ENCODE assay signal across 8 cellular contexts in genomic region chr9:127778280-127779135, GRCh38. TPM values are rescaled to one million over a fixed set of nuclear protein-coding genes. Genes with fewer than 3 reads are reported as not detected.
DNase-seq lines count a peak whose midpoint lies in the region; ATAC-seq and TF ChIP-seq lines count a peak whose summit lies in the region.

SH2D3C (minus strand) TSS chr9:127778666; CDS start chr9:127778627, 39 bp downstream.

- POLR2A ChIA-PET in HEK293T (lab: Yijun Ruan, JAX) = no interaction called here

- peaks cover 37% of the 10 kb centered on the region for H3K36me3 Mint-ChIP-seq in central memory CD8-positive, alpha-beta T cell (ENCODE audit: insufficient read depth)

- no peaks in the 10 kb centered on the region for H4K20me1 ChIP-seq in DOHH2 (ENCODE audit: control insufficient read depth, insufficient read depth, low read depth, low read length)
- no peaks in the 10 kb centered on the region for H4K20me1 ChIP-seq in neural cell (ENCODE audit: insufficient read depth)

- peak within 1 kb of the TSS; percentile 95 for H3K27ac Mint-ChIP-seq in central memory CD8-positive, alpha-beta T cell (ENCODE audit: low read depth)

- H3K79me2 ChIP-seq in DOHH2 (ENCODE audit: control insufficient read depth, low read length) (peaks cover 27% of the 10 kb centered on the region), neural cell (replicated peaks; ENCODE audit: insufficient read depth, low read length) (no peaks in the 10 kb centered on the region), trophoblast cell (ENCODE audit: control insufficient read depth, insufficient read depth, low read length, poor library complexity) (no peaks in the 10 kb centered on the region)

- no peak for TF ChIP-seq CTCF in DOHH2 (IDR thresholded peaks at IDR 0.05; ENCODE audit: low read depth, low read length, poor library complexity, severe bottlenecking)
- TF ChIP-seq CTCF in neural cell (IDR thresholded peaks at IDR 0.05; ENCODE audit: poor library complexity, severe bottlenecking) = no peak

- peak within 1 kb of the TSS; percentile 96 for H3K4me3 Mint-ChIP-seq in central memory CD8-positive, alpha-beta T cell

- no peak within 1 kb of the TSS for H2BK12ac ChIP-seq in trophoblast cell (ENCODE audit: low read length)

- no peak within 1 kb of the TSS for H2AK5ac ChIP-seq in trophoblast cell (ENCODE audit: low read length)

- H3K14ac ChIP-seq in trophoblast cell (ENCODE audit: low read length) = no peak within 1 kb of the TSS

- TF ChIP-seq EP300 in neural cell (conservative IDR thresholded peaks at IDR 0.05; ENCODE audit: poor library complexity, severe bottlenecking) = no peak

- no CpG with 5 or more reads among the region's 13 CpGs for WGBS in trophoblast cell (ENCODE audit: extremely low coverage, insufficient coverage, insufficient read length)

- peaks cover 26% of the 10 kb centered on the region for H3K36me3 ChIP-seq in DOHH2 (ENCODE audit: control insufficient read depth, low read length)
- no peaks in the 10 kb centered on the region for H3K36me3 ChIP-seq in SJCRH30
- H3K36me3 ChIP-seq in neural cell (ENCODE audit: insufficient read depth, low read length) = no peaks in the 10 kb centered on the region
- no peaks in the 10 kb centered on the region for H3K36me3 ChIP-seq in trophoblast cell (ENCODE audit: control insufficient read depth in 1 of 2, insufficient read depth in 2 of 2, low read length in 2 of 2)

- H3K9me3 ChIP-seq in DOHH2 (ENCODE audit: control insufficient read depth, insufficient read depth, low read length) (no peaks in the 10 kb centered on the region), SJCRH30 (replicated peaks) (no peaks in the 10 kb centered on the region), neural cell (ENCODE audit: low read length) (no peaks in the 10 kb centered on the region), trophoblast cell (ENCODE audit: insufficient read depth, low read depth, low read length) (peaks cover 2% of the 10 kb centered on the region)

- peak within 1 kb of the TSS; percentile 96 for H3K27ac ChIP-seq in DOHH2 (ENCODE audit: low read depth, low read length)
- peak within 1 kb of the TSS; percentile 79 for H3K27ac ChIP-seq in SJCRH30
- H3K27ac ChIP-seq in neural cell (ENCODE audit: low read length) = no peak within 1 kb of the TSS
- H3K27ac ChIP-seq in trophoblast cell (ENCODE audit: low read depth, low read length) = no peak within 1 kb of the TSS

- H3F3A ChIP-seq in DOHH2 (ENCODE audit: control insufficient read depth, insufficient read depth) (peaks cover 43% of the 10 kb centered on the region), neural cell (ENCODE audit: insufficient read depth, low read length, poor library complexity, severe bottlenecking) (no peaks in the 10 kb centered on the region)

- no peaks in the 10 kb centered on the region for H3K79me1 ChIP-seq in trophoblast cell (ENCODE audit: low read length)

- no peak within 1 kb of the TSS for H2BK120ac ChIP-seq in trophoblast cell (ENCODE audit: insufficient read depth, low read length, poor library complexity)

- H3K9me3 Mint-ChIP-seq in central memory CD8-positive, alpha-beta T cell = no peaks in the 10 kb centered on the region

- no peak within 1 kb of the TSS for H4K8ac ChIP-seq in trophoblast cell (ENCODE audit: low read depth, low read length)

- H3K4me1 ChIP-seq in DOHH2 (ENCODE audit: control insufficient read depth, low read length) = peaks cover 61% of the 10 kb centered on the region
- H3K4me1 ChIP-seq in SJCRH30 = peaks cover 43% of the 10 kb centered on the region
- H3K4me1 ChIP-seq in trophoblast cell (ENCODE audit: control insufficient read depth in 1 of 2, insufficient read depth in 2 of 2, low read length in 2 of 2) = no peaks in the 10 kb centered on the region

- H3K4ac ChIP-seq in trophoblast cell (ENCODE audit: low read depth, low read length) = no peak within 1 kb of the TSS

- H4K12ac ChIP-seq in trophoblast cell (ENCODE audit: low read depth, low read length) = no peak within 1 kb of the TSS

- CTCF ChIA-PET in HEK293T (lab: Yijun Ruan, JAX) = interaction anchor here (0.6 to 1.5 kb wide), 2 partner anchors 44 to 335 kb away, joined by 4 read pairs; partner anchors contain the start of gene TOR2A

- no peak within 1 kb of the TSS for H2BK5ac ChIP-seq in trophoblast cell (ENCODE audit: low read depth, low read length, poor library complexity)

- H3K27me3 ChIP-seq in DOHH2 (ENCODE audit: control insufficient read depth, low read length) (no peaks in the 10 kb centered on the region), SJCRH30 (no peaks in the 10 kb centered on the region), neural cell (ENCODE audit: insufficient read depth, low read depth, low read length) (no peaks in the 10 kb centered on the region), trophoblast cell (ENCODE audit: insufficient read depth, low read length) (no peaks in the 10 kb centered on the region)

- peak; percentile 96 for DNase-seq in SJCRH30
- DNase-seq in central memory CD8-positive, alpha-beta T cell (ENCODE audit: low spot score in 2 of 2) = no peak
- no peak for DNase-seq in trophoblast cell
- DNase-seq in DMS153 (lab: John Stamatoyannopoulos, UW) = no peak
- no peak for DNase-seq in HEK293T (ENCODE audit: extremely low spot score)

- H3K23ac ChIP-seq in trophoblast cell (ENCODE audit: low read length) = no peak within 1 kb of the TSS

- no peak within 1 kb of the TSS for H2AFZ ChIP-seq in neural cell (ENCODE audit: low read depth, low read length)
- H2AFZ ChIP-seq in trophoblast cell (ENCODE audit: insufficient read depth, low read length, poor library complexity) = no peak within 1 kb of the TSS

- H4K91ac ChIP-seq in trophoblast cell (ENCODE audit: low read depth, low read length) = no peak within 1 kb of the TSS

- H3K9me2 ChIP-seq in DOHH2 (replicated peaks; ENCODE audit: control insufficient read depth, low read length) (no peaks in the 10 kb centered on the region), neural cell (ENCODE audit: insufficient read depth, low read length) (no peaks in the 10 kb centered on the region)

- H3K4me1 Mint-ChIP-seq in central memory CD8-positive, alpha-beta T cell = peaks cover 53% of the 10 kb centered on the region

- H3K18ac ChIP-seq in trophoblast cell (ENCODE audit: low read length) = no peak within 1 kb of the TSS

- H3K9ac ChIP-seq in neural cell (ENCODE audit: low read length) (no peak within 1 kb of the TSS), trophoblast cell (ENCODE audit: low read length) (no peak within 1 kb of the TSS)

- H3K27me3 Mint-ChIP-seq in central memory CD8-positive, alpha-beta T cell = no peaks in the 10 kb centered on the region

- H3K4me2 ChIP-seq in DOHH2 (ENCODE audit: low read length) = peak within 1 kb of the TSS; percentile 97
- no peak within 1 kb of the TSS for H3K4me2 ChIP-seq in neural cell (ENCODE audit: low read length)
- H3K4me2 ChIP-seq in trophoblast cell (ENCODE audit: low read length) = no peak within 1 kb of the TSS

- H3K4me3 ChIP-seq in DOHH2 (ENCODE audit: low read length) (peak within 1 kb of the TSS; percentile 95), SJCRH30 (peak within 1 kb of the TSS; percentile 16; the same call in 1 of the 2 replicates), neural cell (ENCODE audit: low read length) (no peak within 1 kb of the TSS), trophoblast cell (ENCODE audit: low read depth, low read length) (no peak within 1 kb of the TSS)

- TF ChIP-seq RAD21 in neural cell (conservative IDR thresholded peaks at IDR 0.05) = no peak

- ATAC-seq in GM21737 (IDR thresholded peaks at IDR 0.05; ENCODE audit: unreplicated experiment) = peak; percentile 34
- peak; percentile 15 for ATAC-seq in central memory CD8-positive, alpha-beta T cell (replicated peaks; ENCODE audit: extremely low read depth, poor library complexity, severe bottlenecking)

TF ChIP-seq in HEK293T, 16 proteins besides CTCF, POLR2A, EP300 and RAD21:
- TF ChIP-seq NFRKB (IDR thresholded peaks at IDR 0.05) (no peak), ELF4 (IDR thresholded peaks at IDR 0.05) (no peak), FOXA1 (IDR thresholded peaks at IDR 0.05) (no peak), SUZ12 (IDR thresholded peaks at IDR 0.05) (no peak), ARNT (IDR thresholded peaks at IDR 0.05) (no peak), FOXK2 (IDR thresholded peaks at IDR 0.05) (no peak), HDGF (IDR thresholded peaks at IDR 0.05; ENCODE audit: borderline replicate concordance) (no peak), BHLHE40 (IDR thresholded peaks at IDR 0.05; ENCODE audit: borderline replicate concordance) (no peak), L3MBTL2 (conservative IDR thresholded peaks at IDR 0.05) (no peak), PKNOX1 (IDR thresholded peaks at IDR 0.05) (no peak), TARDBP (IDR thresholded peaks at IDR 0.05) (no peak), LEF1 (IDR thresholded peaks at IDR 0.05; ENCODE audit: borderline replicate concordance) (no peak), ZNF384 (IDR thresholded peaks at IDR 0.05) (no peak), SP1 (IDR thresholded peaks at IDR 0.05) (no peak), FOXM1 (IDR thresholded peaks at IDR 0.05; ENCODE audit: borderline replicate concordance) (no peak), CTBP1 (IDR thresholded peaks at IDR 0.05; ENCODE audit: borderline replicate concordance) (no peak)

RNA-seq across cellular contexts. Expression of gene SH2D3C, which starts in this region (rescaled TPM):
- total RNA-seq in SJCRH30 (2014; rRNA removed; shearing (Covaris generic)) = 0.99 and 1.4 TPM in 2 replicates
- polyA plus RNA-seq in neural cell = 14.5 and 19.4 TPM in 2 replicates
- polyA minus RNA-seq in neural cell = 19.2 and 23.9 TPM in 2 replicates
- 0.40 and 0.65 TPM in 2 replicates for polyA plus RNA-seq in trophoblast cell (2013)

Comparison
In these comparisons a context has a peak if more than half of its experiments do, and no peak if none do; other contexts are left out.
1. H3K27ac ChIP-seq: peak in DOHH2 (single experiment) and SJCRH30 (single experiment); none in neural cell (single experiment) and trophoblast cell (single experiment).
2. H3K4me3 ChIP-seq: peak in DOHH2 (single experiment) and SJCRH30 (single experiment); none in neural cell (single experiment) and trophoblast cell (single experiment).
3. DNase-seq: peak in SJCRH30 (2 of 2); none in central memory CD8-positive, alpha-beta T cell (0 of 2), trophoblast cell (0 of 2), DMS153 (single experiment) and HEK293T (single experiment).